Comparison of ENCODE assay signal across 8 cellular contexts in genomic region chr5:132103969-132104391, GRCh38. TPM values are rescaled to one million over a fixed set of nuclear protein-coding genes. Genes with fewer than 3 reads are reported as not detected.
DNase-seq lines count a peak whose midpoint lies in the region; ATAC-seq lines count a peak whose summit lies in the region.

No MANE protein-coding gene starts in this region.

- H3K4me1 Mint-ChIP-seq in activated CD4-positive, alpha-beta memory T cell treated with anti-CD3 and anti-CD28 coated beads for 36 hours (ENCODE audit: low read depth): peaks cover 72% of the 10 kb centered on the region
- H3K4me1 Mint-ChIP-seq in stimulated activated naive B cell treated with anti-CD40 and anti-IgM and Interleukin-4, amounts not matched to agents 10 μg/mL and 1 μg/mL and 100 μg/mL, for 72 hours: peaks cover 53 to 84% of the 10 kb centered on the region in 2 donors

- H3K27me3 Mint-ChIP-seq in activated CD4-positive, alpha-beta memory T cell treated with anti-CD3 and anti-CD28 coated beads for 36 hours: no peaks in the 10 kb centered on the region
- H3K27me3 Mint-ChIP-seq in stimulated activated naive B cell treated with anti-CD40 and anti-IgM and Interleukin-4, amounts not matched to agents 10 μg/mL and 1 μg/mL and 100 μg/mL, for 72 hours: no peaks in the 10 kb centered on the region

- H3K4me3 Mint-ChIP-seq in activated CD4-positive, alpha-beta memory T cell treated with anti-CD3 and anti-CD28 coated beads for 36 hours: peak overlapping the region; percentile 38
- peak overlapping the region; percentile 55 to 60 for H3K4me3 Mint-ChIP-seq in stimulated activated naive B cell treated with anti-CD40 and anti-IgM and Interleukin-4, amounts not matched to agents 10 μg/mL and 1 μg/mL and 100 μg/mL, for 72 hours

- POLR2A ChIA-PET in activated CD4-positive, alpha-beta memory T cell treated with anti-CD3 and anti-CD28 coated beads for 36 hours (lab: Charles Lee): interaction anchor here (1.0 to 8.1 kb wide), 3 partner anchors 10 to 30 kb away, joined by 3 to 65 read pairs (median 4); partner anchors contain the start of gene CSF2

- ATAC-seq in HG02981 (IDR thresholded peaks at IDR 0.05; ENCODE audit: unreplicated experiment): peak; percentile 12
- peak; percentile 0 to 1 for ATAC-seq in stimulated activated naive B cell treated with anti-CD40 and anti-IgM and Interleukin-4, amounts not matched to agents 10 μg/mL and 1 μg/mL and 100 μg/mL, for 72 hours (replicated peaks)
- ATAC-seq in activated CD4-positive, CD25-positive, alpha-beta regulatory T cell treated with anti-CD3 and anti-CD28 coated beads, Interleukin-2, amount 50 U/mL, for 24 hours: no peak

- intact Hi-C loops in activated CD4-positive, alpha-beta memory T cell treated with anti-CD3 and anti-CD28 coated beads for 36 hours (cut with micrococcal nuclease): loop anchor here (1.0 to 10.0 kb wide), 7 partner anchors 11 to 849 kb away; partner anchors contain the start of genes RAPGEF6 and SLC22A4

- CTCF ChIA-PET in activated CD4-positive, alpha-beta memory T cell treated with anti-CD3 and anti-CD28 coated beads for 36 hours (lab: Charles Lee): interaction anchor here (1.1 to 1.3 kb wide), 2 partner anchors 30 to 39 kb away, joined by 3 read pairs; no protein-coding TSS in a partner anchor

- DNase-seq in activated CD8-positive, alpha-beta memory T cell treated with anti-CD3 and anti-CD28 coated beads for 24 hours: peak; percentile 76
- no peak for DNase-seq in activated CD8-positive, alpha-beta memory T cell treated with anti-CD3 and anti-CD28 coated beads, Interleukin-2, amount 50 U/mL, for 4 hours
- peak; percentile 54 for DNase-seq in activated CD4-positive, alpha-beta memory T cell treated with anti-CD3 and anti-CD28 coated beads for 36 hours
- DNase-seq in stimulated activated naive B cell treated with anti-CD40 and anti-IgM and Interleukin-4, amounts not matched to agents 10 μg/mL and 1 μg/mL and 100 μg/mL, for 72 hours: peak; percentile 29
- no peak for DNase-seq in NCI-H2196 treated with DMSO at 0.1 percent for 48 hours (lab: John Stamatoyannopoulos, UW; ENCODE audit: unreplicated experiment)
- DNase-seq in NCI-H524 (lab: John Stamatoyannopoulos, UW): no peak

- H3K9me3 Mint-ChIP-seq in activated CD4-positive, alpha-beta memory T cell treated with anti-CD3 and anti-CD28 coated beads for 36 hours: peaks cover 11% of the 10 kb centered on the region
- H3K9me3 Mint-ChIP-seq in stimulated activated naive B cell treated with anti-CD40 and anti-IgM and Interleukin-4, amounts not matched to agents 10 μg/mL and 1 μg/mL and 100 μg/mL, for 72 hours: no peaks in the 10 kb centered on the region

- H3K27ac Mint-ChIP-seq in activated CD4-positive, alpha-beta memory T cell treated with anti-CD3 and anti-CD28 coated beads for 36 hours: peak overlapping the region; percentile 86
- H3K27ac Mint-ChIP-seq in stimulated activated naive B cell treated with anti-CD40 and anti-IgM and Interleukin-4, amounts not matched to agents 10 μg/mL and 1 μg/mL and 100 μg/mL, for 72 hours: peak overlapping the region; percentile 99

- H3K36me3 Mint-ChIP-seq in activated CD4-positive, alpha-beta memory T cell treated with anti-CD3 and anti-CD28 coated beads for 36 hours: peaks cover 5% of the 10 kb centered on the region
- no peaks in the 10 kb centered on the region for H3K36me3 Mint-ChIP-seq in stimulated activated naive B cell treated with anti-CD40 and anti-IgM and Interleukin-4, amounts not matched to agents 10 μg/mL and 1 μg/mL and 100 μg/mL, for 72 hours

RNA-seq across cellular contexts. Expression of gene CSF2, which starts 30.4 kb away (rescaled TPM):
- 100 to 1,000 TPM; 125 to 128 TPM for total RNA-seq in activated CD4-positive, alpha-beta memory T cell treated with anti-CD3 and anti-CD28 coated beads for 36 hours

RNA-seq across cellular contexts. Expression of gene IL3, which starts 43.5 kb away (rescaled TPM):
- total RNA-seq in activated CD4-positive, alpha-beta memory T cell treated with anti-CD3 and anti-CD28 coated beads for 36 hours: 10 to 100 TPM; 23.1 to 23.3 TPM

Comparison
In these comparisons a context has a peak if more than half of its experiments do, and no peak if none do; other contexts are left out.
1. DNase-seq: peak in activated CD8-positive, alpha-beta memory T cell treated with anti-CD3 and anti-CD28 coated beads for 24 hours (single experiment), activated CD4-positive, alpha-beta memory T cell treated with anti-CD3 and anti-CD28 coated beads for 36 hours (single experiment) and stimulated activated naive B cell treated with anti-CD40 and anti-IgM and Interleukin-4, amounts not matched to agents 10 μg/mL and 1 μg/mL and 100 μg/mL, for 72 hours (single experiment); none in activated CD8-positive, alpha-beta memory T cell treated with anti-CD3 and anti-CD28 coated beads, Interleukin-2, amount 50 U/mL, for 4 hours (single experiment), NCI-H2196 treated with DMSO at 0.1 percent for 48 hours (single experiment) and NCI-H524 (0 of 2).
2. ATAC-seq: peak in HG02981 (single experiment) and stimulated activated naive B cell treated with anti-CD40 and anti-IgM and Interleukin-4, amounts not matched to agents 10 μg/mL and 1 μg/mL and 100 μg/mL, for 72 hours (2 of 2); none in activated CD4-positive, CD25-positive, alpha-beta regulatory T cell treated with anti-CD3 and anti-CD28 coated beads, Interleukin-2, amount 50 U/mL, for 24 hours (0 of 2).